Comparison of ENCODE assay signal across 8 cellular contexts in the genomic region with DNA sequence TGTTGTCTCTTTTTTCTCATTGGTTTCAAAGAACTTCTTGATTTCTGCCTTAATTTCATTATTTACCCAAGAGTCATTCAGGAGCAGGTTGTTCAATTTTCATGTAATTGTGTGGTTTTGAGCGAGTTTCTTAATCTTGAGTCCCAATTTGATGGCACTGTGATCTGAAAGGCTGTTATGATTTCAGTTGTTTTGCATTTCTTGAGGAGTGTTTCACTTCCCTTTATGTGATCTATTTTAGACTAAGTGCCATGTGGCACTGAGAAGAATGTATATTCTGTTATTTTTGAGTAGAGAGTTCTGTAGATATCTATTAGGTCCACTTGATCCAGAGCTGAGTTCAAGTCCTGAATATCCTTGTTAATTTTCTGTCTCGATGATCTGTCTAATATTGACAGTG.
DNase-seq lines count a peak whose midpoint lies in the region; ATAC-seq lines count a peak whose summit lies in the region.
"Not testable (repeated sequence)": the region's sequence is repeated elsewhere in the genome, so short reads cannot be mapped to it uniquely, and the experiment has no call there.

No MANE protein-coding gene starts in this region.

- ATAC-seq in GM18868 (IDR thresholded peaks at IDR 0.05; ENCODE audit: unreplicated experiment) (peak; percentile 98), GM19455 (IDR thresholded peaks at IDR 0.05; ENCODE audit: unreplicated experiment) (peak; percentile 94), GM21723 (IDR thresholded peaks at IDR 0.05; ENCODE audit: unreplicated experiment) (peak; percentile 93), HG02938 (IDR thresholded peaks at IDR 0.05; ENCODE audit: unreplicated experiment) (peak; percentile 83), HG03280 (IDR thresholded peaks at IDR 0.05; ENCODE audit: unreplicated experiment) (peak; percentile 92)

- peaks cover 12% of the 10 kb centered on the region for H3K4me1 ChIP-seq in Karpas-422 (ENCODE audit: low read length)

- not testable (repeated sequence) for H3K36me3 ChIP-seq in Karpas-422 (ENCODE audit: insufficient read depth, low read length)

- not testable (repeated sequence) for H3K9ac ChIP-seq in Karpas-422 (ENCODE audit: low read length)

- not testable (repeated sequence) for H3K27ac ChIP-seq in Karpas-422 (ENCODE audit: low read length)

- not testable (repeated sequence) for H3K27me3 ChIP-seq in Karpas-422 (ENCODE audit: low read length)

- DNase-seq in CD1c-positive myeloid dendritic cell (ENCODE audit: extremely low spot score) (peak; percentile 10), Karpas-422 (peak; percentile 63), SIG-M5 (lab: John Stamatoyannopoulos, UW) (peak; percentile 40)

- H3K9me2 ChIP-seq in Karpas-422 (replicated peaks; ENCODE audit: insufficient read depth, low read length): not testable (repeated sequence)

- not testable (repeated sequence) for H3K4me3 ChIP-seq in Karpas-422 (ENCODE audit: low read length)

- not testable (repeated sequence) for H2AFZ ChIP-seq in Karpas-422 (ENCODE audit: low read length)

- H3K79me2 ChIP-seq in Karpas-422 (ENCODE audit: low read length): not testable (repeated sequence)

- H3K4me2 ChIP-seq in Karpas-422 (ENCODE audit: low read depth, low read length, poor library complexity, severe bottlenecking): peak overlapping the region; percentile 11

- H3K9me3 ChIP-seq in Karpas-422 (ENCODE audit: low read length): not testable (repeated sequence)

- not testable (repeated sequence) for H4K20me1 ChIP-seq in Karpas-422 (ENCODE audit: insufficient read depth, low read depth, low read length)

Comparison
In these comparisons a context has a peak if more than half of its experiments do, and no peak if none do; other contexts are left out.
1. DNase-seq: peak in every context shown above with its lines; median percentile 63 in Karpas-422; 40 in SIG-M5; 10 in CD1c-positive myeloid dendritic cell.